Comparison of ENCODE assay signal across 8 cellular contexts in genomic region chr22:39040538-39041296, GRCh38. TPM values are rescaled to one million over a fixed set of nuclear protein-coding genes. Genes with fewer than 3 reads are reported as not detected.
A peak's percentile ranks its signal among the peaks of the same experiment; 100 is the strongest.
DNase-seq lines count a peak whose midpoint lies in the region; ATAC-seq and TF ChIP-seq lines count a peak whose summit lies in the region.
"Not testable (repeated sequence)": the region's sequence is repeated elsewhere in the genome, so short reads cannot be mapped to it uniquely, and the experiment has no call there.

TSS of gene APOBEC3F (plus strand) at chr22:39040864. CDS start at chr22:39040961, 97 bp downstream.

- H3K27me3 Mint-ChIP-seq in endodermal cell (ENCODE audit: insufficient read depth), result not testable (repeated sequence)

- peak within 1 kb of the TSS; percentile 73 for H3K4me3 Mint-ChIP-seq in endodermal cell

- POLR2A ChIA-PET in Panc1 (lab: Charles Lee), result not testable (repeated sequence)

- TF ChIP-seq CTCF in Panc1 (IDR thresholded peaks at IDR 0.05), result not testable (repeated sequence)
- TF ChIP-seq CTCF in endodermal cell (conservative IDR thresholded peaks at IDR 0.05), result peak; percentile 35

- H3K9me3 Mint-ChIP-seq in endodermal cell, result not testable (repeated sequence)

- WGBS in endodermal cell (ENCODE audit: insufficient coverage in 1 of 2, insufficient read length in 1 of 2), 2 experiments, result 4 to 15% methylated on average over 9 to 18 of the region's 21 CpGs

- not testable (repeated sequence) for H3K36me3 ChIP-seq in Panc1 (ENCODE audit: control insufficient read depth, insufficient read depth, low read length); endodermal cell (ENCODE audit: control insufficient read depth, insufficient read depth, low read length)

- H3K27me3 ChIP-seq in Panc1 (ENCODE audit: control insufficient read depth, insufficient read depth, low read length); endodermal cell (ENCODE audit: control insufficient read depth, insufficient read depth, low read length, poor library complexity, severe bottlenecking): not testable (repeated sequence)

- H3K27ac ChIP-seq in Panc1 (ENCODE audit: low read length) (peak within 1 kb of the TSS; percentile 63), endodermal cell (ENCODE audit: low read depth, low read length) (peak within 1 kb of the TSS; percentile 34)

- intact Hi-C loops in Panc1 (cut with micrococcal nuclease; ENCODE audit: unreplicated experiment), result not testable (repeated sequence)

- peak within 1 kb of the TSS; percentile 94 for H3K27ac Mint-ChIP-seq in endodermal cell

- ATAC-seq in GM19395 (IDR thresholded peaks at IDR 0.05; ENCODE audit: unreplicated experiment), result peak; percentile 92
- peak; percentile 86 for ATAC-seq in HG03280 (IDR thresholded peaks at IDR 0.05; ENCODE audit: unreplicated experiment)
- peak; percentile 95 for ATAC-seq in Panc1

- peaks cover 16% of the 10 kb centered on the region for H3K36me3 Mint-ChIP-seq in endodermal cell (ENCODE audit: low read depth)

- H3K9ac ChIP-seq in endodermal cell (ENCODE audit: extremely low read depth, low read length, poor library complexity, severe bottlenecking), result peak within 1 kb of the TSS; percentile 54

- not testable (repeated sequence) for H3K9me3 ChIP-seq in Panc1 (ENCODE audit: control insufficient read depth, insufficient read depth, low read depth, low read length); endodermal cell (ENCODE audit: control insufficient read depth, low read length)

- CTCF ChIA-PET in Panc1 (lab: Charles Lee), result not testable (repeated sequence)

- peaks cover 56% of the 10 kb centered on the region for H3K4me1 Mint-ChIP-seq in endodermal cell

- peak within 1 kb of the TSS; percentile 41 to 63 for H3K4me3 ChIP-seq in Panc1 (ENCODE audit: low read depth in 2 of 2, low read length in 2 of 2)
- H3K4me3 ChIP-seq in endodermal cell (ENCODE audit: low read length), result peak within 1 kb of the TSS; percentile 94

- DNase-seq in CD1c-positive myeloid dendritic cell (ENCODE audit: extremely low spot score) (peak; percentile 30), activated T-cell treated with anti-CD3 and anti-CD28 coated beads for 1 hour (ENCODE audit: low read depth) (peak; percentile 39), endodermal cell (peak; percentile 86), lung microvascular endothelial cell (ENCODE audit: low read depth in 2 of 2) (peak; percentile 31 to 47)
- DNase-seq in Panc1 (ENCODE audit: low read depth, low spot score), result not testable (repeated sequence)
- peak; percentile 47 for DNase-seq in stimulated activated CD4-positive, alpha-beta T cell treated with anti-CD3 and anti-CD28 coated beads, Interleukin-4, amount 100 ng/mL, for 48 hours (ENCODE audit: low read depth in 2 of 2)

- H3K4me1 ChIP-seq in Panc1 (ENCODE audit: control insufficient read depth, insufficient read depth, low read length); endodermal cell (ENCODE audit: control insufficient read depth, insufficient read depth, low read length): not testable (repeated sequence)

- not testable (repeated sequence) for BruUV-seq in Panc1 (replicated peaks; lab: Mats Ljungman, UMichigan)

- in situ Hi-C loops in Panc1 (cut with HindIII; ENCODE audit: low pct_unique_long_range_greater_than_20kb, low sequenced_read_pairs), result not testable (repeated sequence)

RNA-seq across cellular contexts. Expression of gene APOBEC3F, which starts in this region (rescaled TPM):
- total RNA-seq in Panc1 (2021; ENCODE audit: unreplicated experiment) (7.7 TPM), endodermal cell (10 to 100 TPM; 16.2 to 24.2 TPM), lung microvascular endothelial cell (4.4 and 5.4 TPM in 2 replicates)
- 5.1 TPM for polyA plus RNA-seq in Panc1 (2012; ENCODE audit: insufficient read length)
- polyA plus RNA-seq in endodermal cell (2013, experiment 1 of 2), result 4.5 TPM
- 4.5 TPM for polyA plus RNA-seq in endodermal cell (2013, experiment 2 of 2)
